1 cellular context compared by ENCODE assay signal in genomic region chr12:124566181-124567034, GRCh38.
TF ChIP-seq lines count a peak whose summit lies in the region.

No MANE protein-coding gene starts in this region.

TF ChIP-seq in K562, 482 proteins besides CTCF, POLR2A, EP300 and RAD21 (continued from another document and continues in another):
- TF ChIP-seq, protein P1, sequence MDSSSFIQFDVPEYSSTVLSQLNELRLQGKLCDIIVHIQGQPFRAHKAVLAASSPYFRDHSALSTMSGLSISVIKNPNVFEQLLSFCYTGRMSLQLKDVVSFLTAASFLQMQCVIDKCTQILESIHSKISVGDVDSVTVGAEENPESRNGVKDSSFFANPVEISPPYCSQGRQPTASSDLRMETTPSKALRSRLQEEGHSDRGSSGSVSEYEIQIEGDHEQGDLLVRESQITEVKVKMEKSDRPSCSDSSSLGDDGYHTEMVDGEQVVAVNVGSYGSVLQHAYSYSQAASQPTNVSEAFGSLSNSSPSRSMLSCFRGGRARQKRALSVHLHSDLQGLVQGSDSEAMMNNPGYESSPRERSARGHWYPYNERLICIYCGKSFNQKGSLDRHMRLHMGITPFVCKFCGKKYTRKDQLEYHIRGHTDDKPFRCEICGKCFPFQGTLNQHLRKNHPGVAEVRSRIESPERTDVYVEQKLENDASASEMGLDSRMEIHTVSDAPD (CRISPR knock-in tag; IDR thresholded peaks at IDR 0.05): no peak
- TF ChIP-seq, protein P2, sequence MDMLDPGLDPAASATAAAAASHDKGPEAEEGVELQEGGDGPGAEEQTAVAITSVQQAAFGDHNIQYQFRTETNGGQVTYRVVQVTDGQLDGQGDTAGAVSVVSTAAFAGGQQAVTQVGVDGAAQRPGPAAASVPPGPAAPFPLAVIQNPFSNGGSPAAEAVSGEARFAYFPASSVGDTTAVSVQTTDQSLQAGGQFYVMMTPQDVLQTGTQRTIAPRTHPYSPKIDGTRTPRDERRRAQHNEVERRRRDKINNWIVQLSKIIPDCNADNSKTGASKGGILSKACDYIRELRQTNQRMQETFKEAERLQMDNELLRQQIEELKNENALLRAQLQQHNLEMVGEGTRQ (CRISPR knock-in tag; IDR thresholded peaks at IDR 0.05): no peak
- no peak for TF ChIP-seq TBL1XR1 (IDR thresholded peaks at IDR 0.05; ENCODE audit: low read length in 2 of 2)
- no peak for TF ChIP-seq SRSF9 (IDR thresholded peaks at IDR 0.05; ENCODE audit: borderline replicate concordance, low read depth, low read length)
- peak; percentile 34; the same call in 1 of the 2 replicates for TF ChIP-seq PHF8 (IDR thresholded peaks at IDR 0.05; ENCODE audit: borderline replicate concordance, low read length)
- TF ChIP-seq TSHZ1 (CRISPR knock-in tag; IDR thresholded peaks at IDR 0.05): no peak
- TF ChIP-seq PTRF (tag; IDR thresholded peaks at IDR 0.05): no peak
- TF ChIP-seq ZNF134 (CRISPR knock-in tag; conservative IDR thresholded peaks at IDR 0.05): no peak
- no peak for TF ChIP-seq PTTG1 (tag; IDR thresholded peaks at IDR 0.05; ENCODE audit: low read depth)
- TF ChIP-seq, protein P3, sequence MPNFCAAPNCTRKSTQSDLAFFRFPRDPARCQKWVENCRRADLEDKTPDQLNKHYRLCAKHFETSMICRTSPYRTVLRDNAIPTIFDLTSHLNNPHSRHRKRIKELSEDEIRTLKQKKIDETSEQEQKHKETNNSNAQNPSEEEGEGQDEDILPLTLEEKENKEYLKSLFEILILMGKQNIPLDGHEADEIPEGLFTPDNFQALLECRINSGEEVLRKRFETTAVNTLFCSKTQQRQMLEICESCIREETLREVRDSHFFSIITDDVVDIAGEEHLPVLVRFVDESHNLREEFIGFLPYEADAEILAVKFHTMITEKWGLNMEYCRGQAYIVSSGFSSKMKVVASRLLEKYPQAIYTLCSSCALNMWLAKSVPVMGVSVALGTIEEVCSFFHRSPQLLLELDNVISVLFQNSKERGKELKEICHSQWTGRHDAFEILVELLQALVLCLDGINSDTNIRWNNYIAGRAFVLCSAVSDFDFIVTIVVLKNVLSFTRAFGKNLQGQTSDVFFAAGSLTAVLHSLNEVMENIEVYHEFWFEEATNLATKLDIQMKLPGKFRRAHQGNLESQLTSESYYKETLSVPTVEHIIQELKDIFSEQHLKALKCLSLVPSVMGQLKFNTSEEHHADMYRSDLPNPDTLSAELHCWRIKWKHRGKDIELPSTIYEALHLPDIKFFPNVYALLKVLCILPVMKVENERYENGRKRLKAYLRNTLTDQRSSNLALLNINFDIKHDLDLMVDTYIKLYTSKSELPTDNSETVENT (CRISPR knock-in tag; IDR thresholded peaks at IDR 0.05): no peak
- no peak for TF ChIP-seq KLF16 (IDR thresholded peaks at IDR 0.05)
- no peak for TF ChIP-seq SLC30A9 (CRISPR knock-in tag; IDR thresholded peaks at IDR 0.05)
- TF ChIP-seq NRF1 (conservative IDR thresholded peaks at IDR 0.05 in 1 of 2, IDR thresholded peaks at IDR 0.05 in 1 of 2): 0 out of 4 replicates have a peak, but pooled peaks of 1 of the 2 experiments have one; percentile 10
- TF ChIP-seq TFAP4 (CRISPR knock-in tag; IDR thresholded peaks at IDR 0.05; ENCODE audit: borderline replicate concordance): peak; percentile 55; the same call in 1 of the 2 replicates
- TF ChIP-seq ZNF766 (CRISPR knock-in tag; conservative IDR thresholded peaks at IDR 0.05): no peak
- TF ChIP-seq GTF2A2 (tag; IDR thresholded peaks at IDR 0.05): no peak
- no peak for TF ChIP-seq ZNF75A (CRISPR knock-in tag; IDR thresholded peaks at IDR 0.05)
- TF ChIP-seq ZNF347 (CRISPR knock-in tag; IDR thresholded peaks at IDR 0.05; ENCODE audit: low read depth): no peak
- peak in 1 of 2 experiments; percentile 41; a peak in 1 of 4 replicates for TF ChIP-seq HDAC1 (IDR thresholded peaks at IDR 0.05)
- TF ChIP-seq CEBPB (tag; IDR thresholded peaks at IDR 0.05): no peak
- no peak for TF ChIP-seq MYC (IDR thresholded peaks at IDR 0.05; ENCODE audit: low read depth, low read length)
- TF ChIP-seq MYC (CRISPR knock-in tag; IDR thresholded peaks at IDR 0.05; ENCODE audit: borderline replicate concordance, low read depth): peak; percentile 60; the same call in 1 of the 2 replicates
- no peak for TF ChIP-seq BRD4 (IDR thresholded peaks at IDR 0.05)
- TF ChIP-seq ZNF592 (IDR thresholded peaks at IDR 0.05): no peak
- TF ChIP-seq ZNF318 (IDR thresholded peaks at IDR 0.05; ENCODE audit: borderline replicate concordance in 1 of 2, low read depth in 1 of 2): no peak
- TF ChIP-seq GTF2F1 (IDR thresholded peaks at IDR 0.05; ENCODE audit: low read depth, low read length): no peak
- no peak for TF ChIP-seq KLF6 (CRISPR knock-in tag; IDR thresholded peaks at IDR 0.05; ENCODE audit: borderline replicate concordance)
- no peak for TF ChIP-seq MIER1 (IDR thresholded peaks at IDR 0.05; ENCODE audit: low read depth)
- no peak for TF ChIP-seq HMG20A (CRISPR knock-in tag; conservative IDR thresholded peaks at IDR 0.05)
- TF ChIP-seq GTF2E2 (tag; IDR thresholded peaks at IDR 0.05): no peak
- no peak for TF ChIP-seq CREBBP (IDR thresholded peaks at IDR 0.05; ENCODE audit: low read depth, low read length)
- no peak for TF ChIP-seq HNRNPK (IDR thresholded peaks at IDR 0.05; ENCODE audit: low read depth, low read length, poor library complexity, severe bottlenecking)
- no peak for TF ChIP-seq CHD2 (IDR thresholded peaks at IDR 0.05; ENCODE audit: low read depth, low read length)
